In the genomic region with DNA sequence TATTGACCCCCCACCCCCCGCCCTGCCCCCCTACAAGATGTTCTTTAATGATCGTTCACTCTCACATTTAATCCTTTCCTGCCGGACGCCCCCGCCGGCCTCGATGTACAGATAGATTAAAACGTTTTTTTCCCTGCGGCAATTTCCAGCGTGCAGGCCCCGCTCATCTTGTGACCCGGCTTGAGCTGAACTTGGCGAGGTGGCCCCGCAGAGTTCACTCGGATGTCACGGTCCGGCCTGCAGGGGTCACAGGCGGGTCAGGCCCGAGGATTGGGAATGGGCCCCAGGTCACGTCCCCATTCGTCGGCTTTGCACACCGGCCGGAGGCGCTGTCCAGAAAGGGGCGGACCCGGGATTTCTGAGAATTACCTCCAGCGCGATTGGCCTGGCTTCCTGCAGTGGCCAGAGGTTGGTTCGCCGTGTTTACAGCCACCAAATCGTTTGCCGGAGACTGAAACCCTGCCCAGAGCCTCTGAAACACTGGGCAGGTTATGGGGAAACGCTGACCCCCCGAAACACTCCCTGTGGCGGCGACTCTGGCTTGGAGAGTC, we compare ENCODE assay signal across 1 cellular context.
TF ChIP-seq lines count a peak whose summit lies in the region.

No MANE protein-coding gene starts in this region.

TF ChIP-seq in K562, 482 proteins besides CTCF, POLR2A, EP300 and RAD21 (continued from another document and continues in another):
- TF ChIP-seq TCF3 (CRISPR knock-in tag; IDR thresholded peaks at IDR 0.05) (peak; percentile 30; the same call in 1 of the 2 replicates), LEF1 (IDR thresholded peaks at IDR 0.05) (peak; percentile 75; the same call in 1 of the 2 replicates), CBFA2T3 (IDR thresholded peaks at IDR 0.05) (peak; percentile 63), NFYB (IDR thresholded peaks at IDR 0.05; ENCODE audit: extremely low read depth, insufficient read length) (no peak), NR2C2 (CRISPR knock-in tag; IDR thresholded peaks at IDR 0.05) (peak; percentile 86), NR2C2 (tag; IDR thresholded peaks at IDR 0.05) (peak; percentile 95), SMARCA4 (IDR thresholded peaks at IDR 0.05) (0 out of 2 replicates have a peak, but pooled peaks have one; percentile 19), MAFF (IDR thresholded peaks at IDR 0.05; ENCODE audit: low read length) (no peak), SMARCA5 (IDR thresholded peaks at IDR 0.05) (no peak), GATA2 (CRISPR knock-in tag; IDR thresholded peaks at IDR 0.05) (no peak), TAF7 (tag; IDR thresholded peaks at IDR 0.05) (no peak), STAT5B (CRISPR knock-in tag; IDR thresholded peaks at IDR 0.05) (no peak), EZH2 (IDR thresholded peaks at IDR 0.05; ENCODE audit: borderline replicate concordance, low read depth, low read length) (no peak), ZSCAN29 (IDR thresholded peaks at IDR 0.05) (no peak), RCOR1 (IDR thresholded peaks at IDR 0.05; ENCODE audit: borderline replicate concordance in 1 of 2, low read depth in 2 of 2, low read length in 2 of 2) (peak in 1 of 2 experiments; percentile 74; a peak in 2 of 4 replicates), ZNF384 (IDR thresholded peaks at IDR 0.05; ENCODE audit: low read depth, low read length) (peak; percentile 61), TRIM24 (IDR thresholded peaks at IDR 0.05) (peak in 1 of 2 experiments; percentile 34; a peak in 1 of 4 replicates), HCFC1 (IDR thresholded peaks at IDR 0.05; ENCODE audit: low read depth, low read length) (no peak), JUND (IDR thresholded peaks at IDR 0.05; ENCODE audit: borderline replicate concordance, low read depth, low read length) (peak; percentile 46; the same call in 1 of the 2 replicates), JUND (tag; IDR thresholded peaks at IDR 0.05; ENCODE audit: borderline replicate concordance, low read depth, low read length) (peak; percentile 15; the same call in 1 of the 3 replicates), THRAP3 (IDR thresholded peaks at IDR 0.05; ENCODE audit: borderline replicate concordance) (no peak), SMARCE1 (IDR thresholded peaks at IDR 0.05) (peak; percentile 18; the same call in 1 of the 2 replicates)
- TF ChIP-seq, protein P1, sequence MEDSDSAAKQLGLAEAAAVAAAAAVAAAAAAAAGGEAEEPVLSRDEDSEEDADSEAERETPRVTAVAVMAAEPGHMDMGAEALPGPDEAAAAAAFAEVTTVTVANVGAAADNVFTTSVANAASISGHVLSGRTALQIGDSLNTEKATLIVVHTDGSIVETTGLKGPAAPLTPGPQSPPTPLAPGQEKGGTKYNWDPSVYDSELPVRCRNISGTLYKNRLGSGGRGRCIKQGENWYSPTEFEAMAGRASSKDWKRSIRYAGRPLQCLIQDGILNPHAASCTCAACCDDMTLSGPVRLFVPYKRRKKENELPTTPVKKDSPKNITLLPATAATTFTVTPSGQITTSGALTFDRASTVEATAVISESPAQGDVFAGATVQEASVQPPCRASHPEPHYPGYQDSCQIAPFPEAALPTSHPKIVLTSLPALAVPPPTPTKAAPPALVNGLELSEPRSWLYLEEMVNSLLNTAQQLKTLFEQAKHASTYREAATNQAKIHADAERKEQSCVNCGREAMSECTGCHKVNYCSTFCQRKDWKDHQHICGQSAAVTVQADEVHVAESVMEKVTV (CRISPR knock-in tag; IDR thresholded peaks at IDR 0.05), result no peak
- TF ChIP-seq, protein P2, sequence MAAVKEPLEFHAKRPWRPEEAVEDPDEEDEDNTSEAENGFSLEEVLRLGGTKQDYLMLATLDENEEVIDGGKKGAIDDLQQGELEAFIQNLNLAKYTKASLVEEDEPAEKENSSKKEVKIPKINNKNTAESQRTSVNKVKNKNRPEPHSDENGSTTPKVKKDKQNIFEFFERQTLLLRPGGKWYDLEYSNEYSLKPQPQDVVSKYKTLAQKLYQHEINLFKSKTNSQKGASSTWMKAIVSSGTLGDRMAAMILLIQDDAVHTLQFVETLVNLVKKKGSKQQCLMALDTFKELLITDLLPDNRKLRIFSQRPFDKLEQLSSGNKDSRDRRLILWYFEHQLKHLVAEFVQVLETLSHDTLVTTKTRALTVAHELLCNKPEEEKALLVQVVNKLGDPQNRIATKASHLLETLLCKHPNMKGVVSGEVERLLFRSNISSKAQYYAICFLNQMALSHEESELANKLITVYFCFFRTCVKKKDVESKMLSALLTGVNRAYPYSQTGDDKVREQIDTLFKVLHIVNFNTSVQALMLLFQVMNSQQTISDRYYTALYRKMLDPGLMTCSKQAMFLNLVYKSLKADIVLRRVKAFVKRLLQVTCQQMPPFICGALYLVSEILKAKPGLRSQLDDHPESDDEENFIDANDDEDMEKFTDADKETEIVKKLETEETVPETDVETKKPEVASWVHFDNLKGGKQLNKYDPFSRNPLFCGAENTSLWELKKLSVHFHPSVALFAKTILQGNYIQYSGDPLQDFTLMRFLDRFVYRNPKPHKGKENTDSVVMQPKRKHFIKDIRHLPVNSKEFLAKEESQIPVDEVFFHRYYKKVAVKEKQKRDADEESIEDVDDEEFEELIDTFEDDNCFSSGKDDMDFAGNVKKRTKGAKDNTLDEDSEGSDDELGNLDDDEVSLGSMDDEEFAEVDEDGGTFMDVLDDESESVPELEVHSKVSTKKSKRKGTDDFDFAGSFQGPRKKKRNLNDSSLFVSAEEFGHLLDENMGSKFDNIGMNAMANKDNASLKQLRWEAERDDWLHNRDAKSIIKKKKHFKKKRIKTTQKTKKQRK (IDR thresholded peaks at IDR 0.05; ENCODE audit: borderline replicate concordance, low read depth, low read length), result no peak
- TF ChIP-seq, protein P3, sequence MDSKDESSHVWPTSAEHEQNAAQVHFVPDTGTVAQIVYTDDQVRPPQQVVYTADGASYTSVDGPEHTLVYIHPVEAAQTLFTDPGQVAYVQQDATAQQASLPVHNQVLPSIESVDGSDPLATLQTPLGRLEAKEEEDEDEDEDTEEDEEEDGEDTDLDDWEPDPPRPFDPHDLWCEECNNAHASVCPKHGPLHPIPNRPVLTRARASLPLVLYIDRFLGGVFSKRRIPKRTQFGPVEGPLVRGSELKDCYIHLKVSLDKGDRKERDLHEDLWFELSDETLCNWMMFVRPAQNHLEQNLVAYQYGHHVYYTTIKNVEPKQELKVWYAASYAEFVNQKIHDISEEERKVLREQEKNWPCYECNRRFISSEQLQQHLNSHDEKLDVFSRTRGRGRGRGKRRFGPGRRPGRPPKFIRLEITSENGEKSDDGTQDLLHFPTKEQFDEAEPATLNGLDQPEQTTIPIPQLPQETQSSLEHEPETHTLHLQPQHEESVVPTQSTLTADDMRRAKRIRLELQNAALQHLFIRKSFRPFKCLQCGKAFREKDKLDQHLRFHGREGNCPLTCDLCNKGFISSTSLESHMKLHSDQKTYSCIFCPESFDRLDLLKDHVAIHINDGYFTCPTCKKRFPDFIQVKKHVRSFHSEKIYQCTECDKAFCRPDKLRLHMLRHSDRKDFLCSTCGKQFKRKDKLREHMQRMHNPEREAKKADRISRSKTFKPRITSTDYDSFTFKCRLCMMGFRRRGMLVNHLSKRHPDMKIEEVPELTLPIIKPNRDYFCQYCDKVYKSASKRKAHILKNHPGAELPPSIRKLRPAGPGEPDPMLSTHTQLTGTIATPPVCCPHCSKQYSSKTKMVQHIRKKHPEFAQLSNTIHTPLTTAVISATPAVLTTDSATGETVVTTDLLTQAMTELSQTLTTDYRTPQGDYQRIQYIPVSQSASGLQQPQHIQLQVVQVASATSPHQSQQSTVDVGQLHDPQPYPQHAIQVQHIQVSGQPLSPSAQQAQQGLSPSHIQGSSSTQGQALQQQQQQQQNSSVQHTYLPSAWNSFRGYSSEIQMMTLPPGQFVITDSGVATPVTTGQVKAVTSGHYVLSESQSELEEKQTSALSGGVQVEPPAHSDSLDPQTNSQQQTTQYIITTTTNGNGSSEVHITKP (IDR thresholded peaks at IDR 0.05; ENCODE audit: partially characterized antibody), result peak; percentile 24
- TF ChIP-seq, protein P4, sequence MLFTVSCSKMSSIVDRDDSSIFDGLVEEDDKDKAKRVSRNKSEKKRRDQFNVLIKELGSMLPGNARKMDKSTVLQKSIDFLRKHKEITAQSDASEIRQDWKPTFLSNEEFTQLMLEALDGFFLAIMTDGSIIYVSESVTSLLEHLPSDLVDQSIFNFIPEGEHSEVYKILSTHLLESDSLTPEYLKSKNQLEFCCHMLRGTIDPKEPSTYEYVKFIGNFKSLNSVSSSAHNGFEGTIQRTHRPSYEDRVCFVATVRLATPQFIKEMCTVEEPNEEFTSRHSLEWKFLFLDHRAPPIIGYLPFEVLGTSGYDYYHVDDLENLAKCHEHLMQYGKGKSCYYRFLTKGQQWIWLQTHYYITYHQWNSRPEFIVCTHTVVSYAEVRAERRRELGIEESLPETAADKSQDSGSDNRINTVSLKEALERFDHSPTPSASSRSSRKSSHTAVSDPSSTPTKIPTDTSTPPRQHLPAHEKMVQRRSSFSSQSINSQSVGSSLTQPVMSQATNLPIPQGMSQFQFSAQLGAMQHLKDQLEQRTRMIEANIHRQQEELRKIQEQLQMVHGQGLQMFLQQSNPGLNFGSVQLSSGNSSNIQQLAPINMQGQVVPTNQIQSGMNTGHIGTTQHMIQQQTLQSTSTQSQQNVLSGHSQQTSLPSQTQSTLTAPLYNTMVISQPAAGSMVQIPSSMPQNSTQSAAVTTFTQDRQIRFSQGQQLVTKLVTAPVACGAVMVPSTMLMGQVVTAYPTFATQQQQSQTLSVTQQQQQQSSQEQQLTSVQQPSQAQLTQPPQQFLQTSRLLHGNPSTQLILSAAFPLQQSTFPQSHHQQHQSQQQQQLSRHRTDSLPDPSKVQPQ (CRISPR knock-in tag; IDR thresholded peaks at IDR 0.05; ENCODE audit: borderline replicate concordance), result no peak
- TF ChIP-seq, protein P5, sequence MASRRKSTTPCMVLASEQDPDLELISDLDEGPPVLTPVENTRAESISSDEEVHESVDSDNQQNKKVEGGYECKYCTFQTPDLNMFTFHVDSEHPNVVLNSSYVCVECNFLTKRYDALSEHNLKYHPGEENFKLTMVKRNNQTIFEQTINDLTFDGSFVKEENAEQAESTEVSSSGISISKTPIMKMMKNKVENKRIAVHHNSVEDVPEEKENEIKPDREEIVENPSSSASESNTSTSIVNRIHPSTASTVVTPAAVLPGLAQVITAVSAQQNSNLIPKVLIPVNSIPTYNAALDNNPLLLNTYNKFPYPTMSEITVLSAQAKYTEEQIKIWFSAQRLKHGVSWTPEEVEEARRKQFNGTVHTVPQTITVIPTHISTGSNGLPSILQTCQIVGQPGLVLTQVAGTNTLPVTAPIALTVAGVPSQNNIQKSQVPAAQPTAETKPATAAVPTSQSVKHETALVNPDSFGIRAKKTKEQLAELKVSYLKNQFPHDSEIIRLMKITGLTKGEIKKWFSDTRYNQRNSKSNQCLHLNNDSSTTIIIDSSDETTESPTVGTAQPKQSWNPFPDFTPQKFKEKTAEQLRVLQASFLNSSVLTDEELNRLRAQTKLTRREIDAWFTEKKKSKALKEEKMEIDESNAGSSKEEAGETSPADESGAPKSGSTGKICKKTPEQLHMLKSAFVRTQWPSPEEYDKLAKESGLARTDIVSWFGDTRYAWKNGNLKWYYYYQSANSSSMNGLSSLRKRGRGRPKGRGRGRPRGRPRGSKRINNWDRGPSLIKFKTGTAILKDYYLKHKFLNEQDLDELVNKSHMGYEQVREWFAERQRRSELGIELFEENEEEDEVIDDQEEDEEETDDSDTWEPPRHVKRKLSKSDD (conservative IDR thresholded peaks at IDR 0.05; ENCODE audit: low read length), result no peak
- TF ChIP-seq, protein P6, sequence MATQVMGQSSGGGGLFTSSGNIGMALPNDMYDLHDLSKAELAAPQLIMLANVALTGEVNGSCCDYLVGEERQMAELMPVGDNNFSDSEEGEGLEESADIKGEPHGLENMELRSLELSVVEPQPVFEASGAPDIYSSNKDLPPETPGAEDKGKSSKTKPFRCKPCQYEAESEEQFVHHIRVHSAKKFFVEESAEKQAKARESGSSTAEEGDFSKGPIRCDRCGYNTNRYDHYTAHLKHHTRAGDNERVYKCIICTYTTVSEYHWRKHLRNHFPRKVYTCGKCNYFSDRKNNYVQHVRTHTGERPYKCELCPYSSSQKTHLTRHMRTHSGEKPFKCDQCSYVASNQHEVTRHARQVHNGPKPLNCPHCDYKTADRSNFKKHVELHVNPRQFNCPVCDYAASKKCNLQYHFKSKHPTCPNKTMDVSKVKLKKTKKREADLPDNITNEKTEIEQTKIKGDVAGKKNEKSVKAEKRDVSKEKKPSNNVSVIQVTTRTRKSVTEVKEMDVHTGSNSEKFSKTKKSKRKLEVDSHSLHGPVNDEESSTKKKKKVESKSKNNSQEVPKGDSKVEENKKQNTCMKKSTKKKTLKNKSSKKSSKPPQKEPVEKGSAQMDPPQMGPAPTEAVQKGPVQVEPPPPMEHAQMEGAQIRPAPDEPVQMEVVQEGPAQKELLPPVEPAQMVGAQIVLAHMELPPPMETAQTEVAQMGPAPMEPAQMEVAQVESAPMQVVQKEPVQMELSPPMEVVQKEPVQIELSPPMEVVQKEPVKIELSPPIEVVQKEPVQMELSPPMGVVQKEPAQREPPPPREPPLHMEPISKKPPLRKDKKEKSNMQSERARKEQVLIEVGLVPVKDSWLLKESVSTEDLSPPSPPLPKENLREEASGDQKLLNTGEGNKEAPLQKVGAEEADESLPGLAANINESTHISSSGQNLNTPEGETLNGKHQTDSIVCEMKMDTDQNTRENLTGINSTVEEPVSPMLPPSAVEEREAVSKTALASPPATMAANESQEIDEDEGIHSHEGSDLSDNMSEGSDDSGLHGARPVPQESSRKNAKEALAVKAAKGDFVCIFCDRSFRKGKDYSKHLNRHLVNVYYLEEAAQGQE (CRISPR knock-in tag; IDR thresholded peaks at IDR 0.05; ENCODE audit: low read depth), result no peak
- TF ChIP-seq, protein P7, sequence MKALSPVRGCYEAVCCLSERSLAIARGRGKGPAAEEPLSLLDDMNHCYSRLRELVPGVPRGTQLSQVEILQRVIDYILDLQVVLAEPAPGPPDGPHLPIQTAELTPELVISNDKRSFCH (CRISPR knock-in tag; IDR thresholded peaks at IDR 0.05), result no peak
- TF ChIP-seq, protein P7 (tag; IDR thresholded peaks at IDR 0.05), result no peak
- TF ChIP-seq, protein P8, sequence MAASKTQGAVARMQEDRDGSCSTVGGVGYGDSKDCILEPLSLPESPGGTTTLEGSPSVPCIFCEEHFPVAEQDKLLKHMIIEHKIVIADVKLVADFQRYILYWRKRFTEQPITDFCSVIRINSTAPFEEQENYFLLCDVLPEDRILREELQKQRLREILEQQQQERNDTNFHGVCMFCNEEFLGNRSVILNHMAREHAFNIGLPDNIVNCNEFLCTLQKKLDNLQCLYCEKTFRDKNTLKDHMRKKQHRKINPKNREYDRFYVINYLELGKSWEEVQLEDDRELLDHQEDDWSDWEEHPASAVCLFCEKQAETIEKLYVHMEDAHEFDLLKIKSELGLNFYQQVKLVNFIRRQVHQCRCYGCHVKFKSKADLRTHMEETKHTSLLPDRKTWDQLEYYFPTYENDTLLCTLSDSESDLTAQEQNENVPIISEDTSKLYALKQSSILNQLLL (CRISPR knock-in tag; IDR thresholded peaks at IDR 0.05; ENCODE audit: borderline replicate concordance), result no peak
- TF ChIP-seq, protein P9, sequence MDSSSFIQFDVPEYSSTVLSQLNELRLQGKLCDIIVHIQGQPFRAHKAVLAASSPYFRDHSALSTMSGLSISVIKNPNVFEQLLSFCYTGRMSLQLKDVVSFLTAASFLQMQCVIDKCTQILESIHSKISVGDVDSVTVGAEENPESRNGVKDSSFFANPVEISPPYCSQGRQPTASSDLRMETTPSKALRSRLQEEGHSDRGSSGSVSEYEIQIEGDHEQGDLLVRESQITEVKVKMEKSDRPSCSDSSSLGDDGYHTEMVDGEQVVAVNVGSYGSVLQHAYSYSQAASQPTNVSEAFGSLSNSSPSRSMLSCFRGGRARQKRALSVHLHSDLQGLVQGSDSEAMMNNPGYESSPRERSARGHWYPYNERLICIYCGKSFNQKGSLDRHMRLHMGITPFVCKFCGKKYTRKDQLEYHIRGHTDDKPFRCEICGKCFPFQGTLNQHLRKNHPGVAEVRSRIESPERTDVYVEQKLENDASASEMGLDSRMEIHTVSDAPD (CRISPR knock-in tag; IDR thresholded peaks at IDR 0.05), result no peak
